Comparison of ENCODE assay signal across 23 cellular contexts in the genomic region with DNA sequence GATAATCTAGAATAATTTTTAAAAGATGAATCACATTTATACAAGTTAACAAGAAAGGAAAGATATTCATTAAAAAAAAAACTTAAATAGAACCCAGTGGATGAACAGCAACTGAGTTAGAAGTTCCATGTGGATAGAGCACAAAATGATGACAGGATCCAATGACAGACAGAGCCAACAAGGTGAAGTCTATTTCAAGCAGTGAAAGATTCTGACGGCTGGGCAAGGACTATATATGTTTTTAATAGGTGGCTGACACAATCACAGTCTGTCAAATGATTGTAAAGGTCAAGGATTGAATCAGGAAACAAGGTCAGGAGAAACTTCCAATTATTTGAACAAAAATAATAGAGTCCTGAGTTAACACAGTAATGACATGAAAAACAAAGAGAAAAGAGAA.
"Had no signal": no experiment of that assay in that cellular context is flagged by ENCODE, and none has a peak within 500 bp of the region (broad histone marks: within the 10 kb centered on the region; RNA-seq: fewer than 3 reads in every experiment).

No MANE protein-coding gene starts in this region.

- H3K27ac ChIP-seq: colonic mucosa, coronary artery, dorsolateral prefrontal cortex, epithelial cell of prostate, esophagus muscularis mucosa, esophagus squamous epithelium, foreskin keratinocyte, gastrocnemius medialis, gastroesophageal sphincter, heart right ventricle had no signal

- H3K9me3 ChIP-seq: colonic mucosa, esophagus muscularis mucosa, esophagus squamous epithelium, gastrocnemius medialis, gastroesophageal sphincter, heart right ventricle had no signal

- H3K4me1 ChIP-seq: colonic mucosa, esophagus muscularis mucosa, esophagus squamous epithelium, foreskin keratinocyte, gastrocnemius medialis, gastroesophageal sphincter, heart right ventricle had no signal

- H3K4me3 ChIP-seq: colonic mucosa, coronary artery, dorsolateral prefrontal cortex, esophagus muscularis mucosa, esophagus squamous epithelium, gastrocnemius medialis, gastroesophageal sphincter, heart right ventricle had no signal

- H3K36me3 ChIP-seq: colonic mucosa, esophagus muscularis mucosa, esophagus squamous epithelium, gastrocnemius medialis, gastroesophageal sphincter, heart right ventricle had no signal

- ATAC-seq: effector memory CD8-positive, alpha-beta T cell; esophagus mucosa; foreskin keratinocyte; gastrocnemius medialis; gastroesophageal sphincter had no signal

- H3K27me3 ChIP-seq: colonic mucosa, esophagus muscularis mucosa, esophagus squamous epithelium, foreskin keratinocyte, gastrocnemius medialis, gastroesophageal sphincter, heart right ventricle had no signal

- DNase-seq: colonic mucosa; cortex of kidney; dermis blood vessel endothelial cell; dorsolateral prefrontal cortex; effector CD4-positive, alpha-beta T cell; effector CD8-positive, alpha-beta T cell; effector memory CD4-positive, alpha-beta T cell; effector memory CD8-positive, alpha-beta T cell; endodermal cell; erythroblast; esophagus squamous epithelium; foreskin fibroblast; foreskin keratinocyte; foreskin melanocyte; gastrocnemius medialis; glutamatergic neuron; head of caudate nucleus; heart right ventricle had no signal
